10 cellular contexts compared by ENCODE assay signal in the genomic region with DNA sequence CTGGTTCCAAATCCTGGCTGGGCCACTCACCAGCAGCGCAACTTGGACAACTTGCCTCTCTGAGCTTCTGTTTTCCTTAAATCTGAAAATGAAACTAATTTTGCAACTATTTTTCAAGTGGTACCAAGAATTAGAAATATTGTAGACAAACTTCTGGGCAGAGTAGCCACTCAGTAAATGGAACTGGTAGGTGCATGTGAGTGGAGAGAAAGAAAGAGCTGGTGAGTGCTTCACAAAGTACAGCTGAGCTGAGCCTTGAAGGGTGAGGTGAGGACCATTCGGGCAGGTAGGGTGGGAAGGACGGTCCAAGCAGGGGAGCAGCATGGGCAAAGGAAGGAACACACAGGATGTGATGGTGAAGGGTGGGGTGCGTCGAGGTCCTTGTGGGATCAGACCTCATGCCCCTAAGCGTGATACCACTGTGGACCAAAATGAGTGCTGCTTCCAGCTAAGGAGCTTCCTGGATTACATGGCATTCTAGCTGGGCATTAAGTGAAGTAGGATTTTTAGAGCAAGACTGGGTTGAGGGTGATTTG. TPM values are rescaled to one million over a fixed set of nuclear protein-coding genes. Genes with fewer than 3 reads are reported as not detected.
DNase-seq lines count a peak whose midpoint lies in the region; ATAC-seq, FAIRE-seq and TF ChIP-seq lines count a peak whose summit lies in the region.
"Had no signal": no experiment of that assay in that cellular context is flagged by ENCODE, and none has a peak within 500 bp of the region (broad histone marks: within the 10 kb centered on the region; RNA-seq: fewer than 3 reads in every experiment).

No MANE protein-coding gene starts in this region.

- H3K4me3 Mint-ChIP-seq in memory B cell: peak overlapping the region; percentile 64

- H3K9me3 Mint-ChIP-seq in memory B cell: no peaks in the 10 kb centered on the region

- TF ChIP-seq CTCF in left ventricle myocardium inferior (IDR thresholded peaks at IDR 0.05; ENCODE audit: borderline replicate concordance) (no peak), right atrium auricular region (IDR thresholded peaks at IDR 0.05) (no peak), VCaP (conservative IDR thresholded peaks at IDR 0.05) (no peak)

- H3K36me3 Mint-ChIP-seq in memory B cell: no peaks in the 10 kb centered on the region

- TF ChIP-seq POLR2A in GM12891 (IDR thresholded peaks at IDR 0.05; ENCODE audit: low read depth, low read length): no peak

- FAIRE-seq in GM12891 (lab: Jason Lieb, UNC): no peak

- H3K4me1 Mint-ChIP-seq in memory B cell: peaks cover 30% of the 10 kb centered on the region

- H3K27ac Mint-ChIP-seq in memory B cell: peak overlapping the region; percentile 21

- H3K4me3 ChIP-seq in left ventricle myocardium inferior (peak overlapping the region; percentile 25), right atrium auricular region (no peak overlapping the region)
- H3K4me3 ChIP-seq: dorsolateral prefrontal cortex had no signal

- intact Hi-C loops in left ventricle myocardium inferior (cut with micrococcal nuclease): no loop called here

- H3K4me1 ChIP-seq in left ventricle myocardium inferior: peaks cover 19% of the 10 kb centered on the region
- H3K4me1 ChIP-seq in right atrium auricular region: peaks cover 0 to 25% of the 10 kb centered on the region in 2 donors

- ATAC-seq in memory B cell (ENCODE audit: low read depth): no peak
- ATAC-seq in HG02973 (IDR thresholded peaks at IDR 0.05; ENCODE audit: unreplicated experiment): no peak
- no peak for ATAC-seq in GM19397 (IDR thresholded peaks at IDR 0.05; ENCODE audit: unreplicated experiment)

- DNase-seq in left ventricle myocardium inferior (no peak), right atrium auricular region (ENCODE audit: low spot score) (no peak), memory B cell (ENCODE audit: low spot score in 2 of 2) (no peak), GM12891 (ENCODE audit: insufficient read length, low spot score) (no peak)
- DNase-seq in central memory CD4-positive, alpha-beta T cell: no peak
- DNase-seq: NCI-H345 had no signal

- H3K27me3 ChIP-seq in left ventricle myocardium inferior (ENCODE audit: low read depth) (no peaks in the 10 kb centered on the region), right atrium auricular region (no peaks in the 10 kb centered on the region)
- H3K27me3 ChIP-seq: dorsolateral prefrontal cortex had no signal

- no peaks in the 10 kb centered on the region for H3K27me3 Mint-ChIP-seq in memory B cell

- H3K9me3 ChIP-seq in left ventricle myocardium inferior (replicated peaks): no peaks in the 10 kb centered on the region
- H3K9me3 ChIP-seq in right atrium auricular region: no peaks in the 10 kb centered on the region

- H3K27ac ChIP-seq in left ventricle myocardium inferior (replicated peaks) (peak overlapping the region; percentile 73), right atrium auricular region (peak overlapping the region in 1 of 2 donors; percentile 26), VCaP (peak overlapping the region; percentile 82)

- H3K36me3 ChIP-seq in left ventricle myocardium inferior: no peaks in the 10 kb centered on the region
- H3K36me3 ChIP-seq in right atrium auricular region: no peaks in the 10 kb centered on the region

TF ChIP-seq in GM12891, 5 proteins besides CTCF, POLR2A, EP300 and RAD21:
- TF ChIP-seq POU2F2 (IDR thresholded peaks at IDR 0.05; ENCODE audit: low read depth, low read length): no peak
- TF ChIP-seq SPI1 (IDR thresholded peaks at IDR 0.05; ENCODE audit: low read depth, low read length): no peak
- no peak for TF ChIP-seq PAX5 (IDR thresholded peaks at IDR 0.05; ENCODE audit: insufficient read depth, low read length, severe bottlenecking)
- TF ChIP-seq POLR2AphosphoS5 (IDR thresholded peaks at IDR 0.05; ENCODE audit: low read depth, low read length): no peak
- TF ChIP-seq TAF1 (IDR thresholded peaks at IDR 0.05; ENCODE audit: low read depth, low read length): no peak

RNA-seq across cellular contexts. Expression of gene TET3, which starts 14.4 kb away (rescaled TPM):
- 2.3 TPM for total RNA-seq in left ventricle myocardium inferior
- 1 to 10 TPM; 1.9 to 3.9 TPM for total RNA-seq in right atrium auricular region
- polyA plus RNA-seq in GM12891 (2012; ENCODE audit: low read depth, missing spikeins): 9.6 TPM

RNA-seq across cellular contexts. Expression of gene DGUOK, which starts 43.7 kb away (rescaled TPM):
- total RNA-seq in left ventricle myocardium inferior: 21.9 TPM
- 10 to 100 TPM; 33.7 to 36.2 TPM for total RNA-seq in right atrium auricular region
- 110 TPM for polyA plus RNA-seq in GM12891 (2012; ENCODE audit: low read depth, missing spikeins)
